10 cellular contexts compared by ENCODE assay signal in the genomic region with DNA sequence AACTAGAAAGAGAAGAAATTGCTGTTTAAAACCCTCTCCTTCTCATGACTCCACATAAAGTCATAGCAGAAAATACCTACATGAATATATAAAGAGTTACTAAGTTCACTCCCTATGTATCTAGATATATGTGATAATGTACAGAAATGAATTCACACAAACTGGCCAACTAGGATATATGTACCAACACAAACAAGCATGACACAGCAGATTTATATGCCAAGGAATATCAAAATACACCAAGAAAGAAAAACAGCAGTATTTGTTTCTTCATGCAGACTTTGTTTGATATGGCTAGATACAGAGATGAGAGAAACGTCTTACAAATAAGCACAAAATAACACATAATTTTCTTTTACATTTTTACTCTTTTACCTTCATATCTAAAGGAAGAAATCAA. TPM values are rescaled to one million over a fixed set of nuclear protein-coding genes. Genes with fewer than 3 reads are reported as not detected.
"Had no signal": no experiment of that assay in that cellular context is flagged by ENCODE, and none has a peak within 500 bp of the region (broad histone marks: within the 10 kb centered on the region; RNA-seq: fewer than 3 reads in every experiment).

No MANE protein-coding gene starts in this region.

- ATAC-seq: GM23338 had no signal

- H3K4me3 ChIP-seq: GM23338 had no signal

- H3K27ac ChIP-seq: KMS-11 had no signal

- DNase-seq: H9, HCEC 1CT, Karpas-422, KBM-7 had no signal

- H3K4me2 ChIP-seq: GM23338, KMS-11 had no signal

- H2AFZ ChIP-seq: GM23338 had no signal

- H3K9ac ChIP-seq: KMS-11 had no signal

- FAIRE-seq: H1, H54, HTR-8/SVneo had no signal

RNA-seq across cellular contexts. Expression of gene OR51G1, which starts 1.8 kb away (rescaled TPM):
- total RNA-seq: GM23338, H1, H9, HT-29 had no signal
- polyA plus RNA-seq: GM23338, H1 had no signal

RNA-seq across cellular contexts. Expression of gene OR51G2, which starts 3.2 kb away (rescaled TPM):
- total RNA-seq: GM23338, H1, H9 had no signal
- polyA plus RNA-seq: GM23338, H1 had no signal

RNA-seq across cellular contexts. Expression of gene OR51A7, which starts 18.7 kb away (rescaled TPM):
- total RNA-seq: GM23338, H1, H9, HT-29 had no signal
- polyA plus RNA-seq: GM23338, H1 had no signal

RNA-seq across cellular contexts. Expression of gene OR51A4, which starts 25.1 kb away (rescaled TPM):
- total RNA-seq: GM23338, H1, H9, HT-29 had no signal
- polyA plus RNA-seq: GM23338, H1 had no signal

RNA-seq across cellular contexts. Expression of gene OR51A2, which starts 33.2 kb away (rescaled TPM):
- total RNA-seq: GM23338, H1, H9, HT-29 had no signal
- polyA plus RNA-seq: GM23338, H1 had no signal
